14 cellular contexts compared by ENCODE assay signal in genomic region chrX:150880808-150881165, GRCh38. TPM values are rescaled to one million over a fixed set of nuclear protein-coding genes. Genes with fewer than 3 reads are reported as not detected.
DNase-seq lines count a peak whose midpoint lies in the region; ATAC-seq and TF ChIP-seq lines count a peak whose summit lies in the region.
"Had no signal": no experiment of that assay in that cellular context is flagged by ENCODE, and none has a peak within 500 bp of the region (broad histone marks: within the 10 kb centered on the region; RNA-seq: fewer than 3 reads in every experiment).

No MANE protein-coding gene starts in this region.

- H3K36me3 ChIP-seq in Panc1 (ENCODE audit: control insufficient read depth, insufficient read depth, low read length): no peaks in the 10 kb centered on the region
- H3K36me3 ChIP-seq: right atrium auricular region had no signal

- CTCF ChIA-PET in activated CD4-positive, alpha-beta T cell treated with anti-CD3 and anti-CD28 coated beads, Interleukin-2, amount 10 ng/mL, durations not matched to agents 7 days and 5 days (lab: Charles Lee): interaction anchor here (1.0 kb wide), 1 partner anchor 11 kb away, joined by 3 read pairs; no protein-coding TSS in a partner anchor
- CTCF ChIA-PET in Panc1 (lab: Charles Lee): interaction anchor here (0.6 kb wide), 1 partner anchor 192 kb away, joined by 3 read pairs; no protein-coding TSS in a partner anchor

- H3K4me1 ChIP-seq in Panc1 (ENCODE audit: control insufficient read depth, insufficient read depth, low read length): peaks cover 6% of the 10 kb centered on the region
- H3K4me1 ChIP-seq: right atrium auricular region had no signal

- POLR2A ChIA-PET in activated CD4-positive, alpha-beta T cell treated with anti-CD3 and anti-CD28 coated beads, Interleukin-2, amount 10 ng/mL, durations not matched to agents 7 days and 5 days (lab: Charles Lee): no interaction called here
- POLR2A ChIA-PET in Panc1 (lab: Charles Lee): no interaction called here

- TF ChIP-seq CTCF in Panc1 (IDR thresholded peaks at IDR 0.05) (no peak), natural killer cell (IDR thresholded peaks at IDR 0.05) (no peak)

- no peak overlapping the region for H3K27ac ChIP-seq in Panc1 (ENCODE audit: low read length)
- H3K27ac ChIP-seq: right atrium auricular region had no signal

- in situ Hi-C loops in Panc1 (cut with HindIII; ENCODE audit: low pct_unique_long_range_greater_than_20kb, low sequenced_read_pairs): no loop called here

- intact Hi-C loops in Panc1 (cut with micrococcal nuclease; ENCODE audit: unreplicated experiment) (loop anchor here (10.0 kb wide), 1 partner anchor 106 kb away; no protein-coding TSS in a partner anchor), natural killer cell (cut with micrococcal nuclease) (no loop called here)

- no TSS peak for BruUV-seq in Panc1 (replicated peaks; lab: Mats Ljungman, UMichigan)

- H3K4me1 Mint-ChIP-seq in activated CD4-positive, alpha-beta T cell treated with anti-CD3 and anti-CD28 coated beads, Interleukin-2, amount 10 ng/mL, durations not matched to agents 7 days and 5 days: peaks cover 26% of the 10 kb centered on the region
- H3K4me1 Mint-ChIP-seq in natural killer cell: peaks cover 18 to 24% of the 10 kb centered on the region in 2 donors

- no peak overlapping the region for H3K4me3 ChIP-seq in Panc1 (ENCODE audit: low read depth in 2 of 2, low read length in 2 of 2)
- H3K4me3 ChIP-seq: right atrium auricular region had no signal

- ATAC-seq in GM21515 (IDR thresholded peaks at IDR 0.05; ENCODE audit: unreplicated experiment) (peak; percentile 37), Panc1 (peak; percentile 37; the same call in 1 of the 2 replicates), natural killer cell (no peak)

- H3K4me3 Mint-ChIP-seq in activated CD4-positive, alpha-beta T cell treated with anti-CD3 and anti-CD28 coated beads, Interleukin-2, amount 10 ng/mL, durations not matched to agents 7 days and 5 days: no peak overlapping the region
- H3K4me3 Mint-ChIP-seq in natural killer cell: no peak overlapping the region
- H3K4me3 Mint-ChIP-seq: HFFc6 had no signal

- no peaks in the 10 kb centered on the region for H3K9me3 ChIP-seq in Panc1 (ENCODE audit: control insufficient read depth, insufficient read depth, low read depth, low read length)
- H3K9me3 ChIP-seq: right atrium auricular region had no signal

- H3K27me3 ChIP-seq in Panc1 (ENCODE audit: control insufficient read depth, insufficient read depth, low read length): no peaks in the 10 kb centered on the region
- H3K27me3 ChIP-seq: right atrium auricular region had no signal

- no peaks in the 10 kb centered on the region for H3K27me3 Mint-ChIP-seq in activated CD4-positive, alpha-beta T cell treated with anti-CD3 and anti-CD28 coated beads, Interleukin-2, amount 10 ng/mL, durations not matched to agents 7 days and 5 days
- no peaks in the 10 kb centered on the region for H3K27me3 Mint-ChIP-seq in natural killer cell (ENCODE audit: low read depth in 2 of 2)

- peaks cover 13% of the 10 kb centered on the region for H3K36me3 Mint-ChIP-seq in activated CD4-positive, alpha-beta T cell treated with anti-CD3 and anti-CD28 coated beads, Interleukin-2, amount 10 ng/mL, durations not matched to agents 7 days and 5 days (ENCODE audit: low read depth)
- H3K36me3 Mint-ChIP-seq in natural killer cell: no peaks in the 10 kb centered on the region

- peak overlapping the region; percentile 80 for H3K27ac Mint-ChIP-seq in activated CD4-positive, alpha-beta T cell treated with anti-CD3 and anti-CD28 coated beads, Interleukin-2, amount 10 ng/mL, durations not matched to agents 7 days and 5 days
- peak overlapping the region; percentile 19 to 75 for H3K27ac Mint-ChIP-seq in natural killer cell
- H3K27ac Mint-ChIP-seq: HFFc6 had no signal

- no peak for DNase-seq in activated CD4-positive, alpha-beta T cell treated with anti-CD3 and anti-CD28 coated beads, Interleukin-2, amount 10 ng/mL, durations not matched to agents 7 days and 5 days
- no peak for DNase-seq in activated CD4-positive, alpha-beta T cell treated with anti-CD3 and anti-CD28 coated beads, Interleukin-2, amount 50 U/mL, for 4 hours
- no peak for DNase-seq in Panc1 (ENCODE audit: low read depth, low spot score)
- no peak for DNase-seq in natural killer cell
- DNase-seq in HT-29 (ENCODE audit: low spot score): no peak
- no peak for DNase-seq in HUDEP-2 (lab: John Stamatoyannopoulos, UW; ENCODE audit: unreplicated experiment in 76 of 76)
- no peak for DNase-seq in hippocampal formation (lab: John Stamatoyannopoulos, UW)
- DNase-seq: DMS 273 treated with DMSO at 0.1 percent for 48 hours, HFFc6, NCI-H1694 treated with DMSO at 0.1 percent for 48 hours, NCI-H82, Right ventricle myocardium superior had no signal

- peaks cover 2% of the 10 kb centered on the region for H3K9me3 Mint-ChIP-seq in activated CD4-positive, alpha-beta T cell treated with anti-CD3 and anti-CD28 coated beads, Interleukin-2, amount 10 ng/mL, durations not matched to agents 7 days and 5 days
- H3K9me3 Mint-ChIP-seq in natural killer cell: no peaks in the 10 kb centered on the region

RNA-seq across cellular contexts. Expression of gene CD99L2, which starts 17.7 kb away (rescaled TPM):
- 10 to 100 TPM; 14.1 to 14.6 TPM for total RNA-seq in activated CD4-positive, alpha-beta T cell treated with anti-CD3 and anti-CD28 coated beads, Interleukin-2, amount 10 ng/mL, durations not matched to agents 7 days and 5 days
- total RNA-seq in Panc1 (2021; ENCODE audit: unreplicated experiment): 156 TPM
- polyA plus RNA-seq in Panc1 (2012; ENCODE audit: insufficient read length): 193 TPM
- 10 to 100 TPM; 13.1 to 18.0 (median 15.7) TPM for total RNA-seq in natural killer cell
- 3.3 and 3.8 TPM in 2 replicates for total RNA-seq in HT-29 (2014; rRNA removed; shearing (Covaris generic))

Comparison
In these comparisons a context has a peak if more than half of its experiments do, and no peak if none do; other contexts are left out.
1. ATAC-seq: peak in GM21515 (single experiment) and Panc1 (single experiment); none in natural killer cell (0 of 3).